ENCODE assay signal across 9 cellular contexts in the genomic region with DNA sequence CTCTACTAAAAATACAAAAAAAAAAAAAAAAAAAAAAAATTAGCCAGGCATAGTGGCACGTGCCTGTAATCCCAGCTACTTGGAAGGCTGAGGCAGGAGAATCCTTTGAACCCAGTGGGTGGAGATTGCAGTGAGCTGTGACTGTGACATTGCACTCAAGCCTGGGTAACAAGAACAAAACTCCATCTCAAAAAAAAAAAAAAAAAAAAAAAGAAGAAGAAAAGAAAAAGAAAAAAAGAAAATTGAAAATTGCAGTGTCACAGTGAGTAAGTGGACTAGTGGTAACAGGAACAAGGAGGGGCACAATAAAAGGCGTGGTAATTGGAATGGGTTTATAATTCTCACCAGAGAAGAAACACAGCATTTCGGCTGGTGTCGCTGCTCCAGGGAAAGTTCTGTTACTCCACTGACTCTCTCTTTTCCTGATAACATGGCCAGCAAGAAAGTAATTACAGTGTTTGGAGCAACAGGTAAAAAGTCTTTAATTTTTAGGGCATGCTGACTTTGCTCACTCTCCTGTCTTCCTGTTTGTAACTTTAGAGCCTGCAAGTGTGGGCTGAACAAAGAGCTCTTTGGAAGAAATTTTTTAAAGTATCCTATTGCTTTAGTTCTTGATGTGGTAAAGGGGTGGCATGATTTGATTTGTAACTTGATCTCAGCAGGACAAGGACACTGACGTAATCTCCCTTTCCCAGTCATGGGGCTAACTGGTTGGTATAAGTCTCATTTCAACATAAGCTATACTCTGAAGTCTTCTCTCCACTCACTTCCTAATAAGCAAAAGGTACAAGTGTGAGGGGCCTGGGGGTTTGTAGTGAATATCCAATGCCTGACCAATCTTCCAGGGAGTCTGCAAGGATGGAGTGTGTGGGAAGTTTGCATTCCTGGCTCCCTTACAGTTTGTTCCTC. TPM values are rescaled to one million over a fixed set of nuclear protein-coding genes. Genes with fewer than 3 reads are reported as not detected.
DNase-seq lines count a peak whose midpoint lies in the region; ATAC-seq and TF ChIP-seq lines count a peak whose summit lies in the region.
"Had no signal": no experiment of that assay in that cellular context is flagged by ENCODE, and none has a peak within 500 bp of the region (broad histone marks: within the 10 kb centered on the region; RNA-seq: fewer than 3 reads in every experiment).

No MANE protein-coding gene starts in this region.

- H3K4me3 ChIP-seq in AG04450 (ENCODE audit: low read depth, low read length): peak overlapping the region; percentile 17; the same call in 1 of the 2 replicates

- H3K4me1 Mint-ChIP-seq in activated T-helper 17 cell treated with anti-CD3 and anti-CD28 coated beads, Interleukin-2, amount 50 U/mL, for 72 hours: no peaks in the 10 kb centered on the region
- peaks cover 3% of the 10 kb centered on the region for H3K4me1 Mint-ChIP-seq in activated CD8-positive, alpha-beta memory T cell treated with anti-CD3 and anti-CD28 coated beads, Interleukin-2, amount 10 ng/mL, durations not matched to agents 7 days and 5 days
- H3K4me1 Mint-ChIP-seq: activated B cell treated with CpG ODN at 0.5 μM for 24 hours had no signal

- ATAC-seq in activated T-helper 17 cell treated with anti-CD3 and anti-CD28 coated beads, Interleukin-2, amount 50 U/mL, for 72 hours (replicated peaks): peak; percentile 54
- no peak for ATAC-seq in activated CD8-positive, alpha-beta memory T cell treated with anti-CD3 and anti-CD28 coated beads, Interleukin-2, amount 10 ng/mL, durations not matched to agents 7 days and 5 days
- ATAC-seq in HG03521 (IDR thresholded peaks at IDR 0.05; ENCODE audit: unreplicated experiment) (no peak), HG03460 (IDR thresholded peaks at IDR 0.05; ENCODE audit: unreplicated experiment) (no peak)

- CTCF ChIA-PET in AG04450 (lab: Charles Lee): interaction anchor here (0.6 to 10.2 kb wide), 7 partner anchors 14 to 317 kb away, joined by 3 to 243 read pairs (median 5); no protein-coding TSS in a partner anchor
- CTCF ChIA-PET in activated CD8-positive, alpha-beta memory T cell treated with anti-CD3 and anti-CD28 coated beads, Interleukin-2, amount 10 ng/mL, durations not matched to agents 7 days and 5 days (lab: Charles Lee): interaction anchor here (1.2 to 2.1 kb wide), 2 partner anchors 16 to 17 kb away, joined by 3 to 8 read pairs; no protein-coding TSS in a partner anchor

- no peak overlapping the region for H3K27ac Mint-ChIP-seq in activated T-helper 17 cell treated with anti-CD3 and anti-CD28 coated beads, Interleukin-2, amount 50 U/mL, for 72 hours
- H3K27ac Mint-ChIP-seq in activated CD8-positive, alpha-beta memory T cell treated with anti-CD3 and anti-CD28 coated beads, Interleukin-2, amount 10 ng/mL, durations not matched to agents 7 days and 5 days: no peak overlapping the region
- H3K27ac Mint-ChIP-seq: activated B cell treated with CpG ODN at 0.5 μM for 24 hours had no signal

- H3K9me3 ChIP-seq in AG04450 (ENCODE audit: control insufficient read depth, insufficient read depth, low read length): no peaks in the 10 kb centered on the region

- peaks cover 3% of the 10 kb centered on the region for H3K27me3 ChIP-seq in AG04450 (ENCODE audit: control insufficient read depth, insufficient read depth, low read length)

- H3K4me3 Mint-ChIP-seq in activated T-helper 17 cell treated with anti-CD3 and anti-CD28 coated beads, Interleukin-2, amount 50 U/mL, for 72 hours: no peak overlapping the region
- no peak overlapping the region for H3K4me3 Mint-ChIP-seq in activated CD8-positive, alpha-beta memory T cell treated with anti-CD3 and anti-CD28 coated beads, Interleukin-2, amount 10 ng/mL, durations not matched to agents 7 days and 5 days
- H3K4me3 Mint-ChIP-seq: activated B cell treated with CpG ODN at 0.5 μM for 24 hours had no signal

- POLR2A ChIA-PET in AG04450 (lab: Yijun Ruan, JAX): interaction anchor here (0.6 to 1.2 kb wide), 4 partner anchors 16 to 288 kb away, joined by 3 to 8 read pairs (median 6); no protein-coding TSS in a partner anchor

- peaks cover 8% of the 10 kb centered on the region for H3K27me3 Mint-ChIP-seq in activated T-helper 17 cell treated with anti-CD3 and anti-CD28 coated beads, Interleukin-2, amount 50 U/mL, for 72 hours
- peaks cover 25% of the 10 kb centered on the region for H3K27me3 Mint-ChIP-seq in activated CD8-positive, alpha-beta memory T cell treated with anti-CD3 and anti-CD28 coated beads, Interleukin-2, amount 10 ng/mL, durations not matched to agents 7 days and 5 days

- no peak for TF ChIP-seq CTCF in AG04450 (IDR thresholded peaks at IDR 0.05; ENCODE audit: low read depth, low read length)

- H3K36me3 Mint-ChIP-seq in activated T-helper 17 cell treated with anti-CD3 and anti-CD28 coated beads, Interleukin-2, amount 50 U/mL, for 72 hours (ENCODE audit: low read depth): no peaks in the 10 kb centered on the region
- H3K36me3 Mint-ChIP-seq in activated CD8-positive, alpha-beta memory T cell treated with anti-CD3 and anti-CD28 coated beads, Interleukin-2, amount 10 ng/mL, durations not matched to agents 7 days and 5 days: no peaks in the 10 kb centered on the region

- peaks cover 4% of the 10 kb centered on the region for H3K9me3 Mint-ChIP-seq in activated T-helper 17 cell treated with anti-CD3 and anti-CD28 coated beads, Interleukin-2, amount 50 U/mL, for 72 hours
- no peaks in the 10 kb centered on the region for H3K9me3 Mint-ChIP-seq in activated CD8-positive, alpha-beta memory T cell treated with anti-CD3 and anti-CD28 coated beads, Interleukin-2, amount 10 ng/mL, durations not matched to agents 7 days and 5 days (ENCODE audit: low read depth)
- H3K9me3 Mint-ChIP-seq: activated B cell treated with CpG ODN at 0.5 μM for 24 hours had no signal

- H3K27ac ChIP-seq in AG04450 (ENCODE audit: low read depth, low read length): peak overlapping the region; percentile 68

- DNase-seq in AG04450 (ENCODE audit: low read depth, low spot score): no peak
- DNase-seq in HPDE6-E6E7 (ENCODE audit: extremely low spot score): peak; percentile 46
- DNase-seq in left kidney (ENCODE audit: low read depth, low spot score): peak; percentile 88
- DNase-seq in T1000 (lab: John Stamatoyannopoulos, UW): no peak
- DNase-seq in activated CD8-positive, alpha-beta memory T cell treated with anti-CD3 and anti-CD28 coated beads, Interleukin-2, amount 10 ng/mL, durations not matched to agents 7 days and 5 days: no peak
- DNase-seq: activated B cell treated with CpG ODN at 0.5 μM for 24 hours had no signal

RNA-seq across cellular contexts. Expression of a gene that starts 22.0 kb away (rescaled TPM):
- 170 and 216 TPM in 2 replicates for polyA plus RNA-seq in AG04450 (2011; rRNA removed)
- polyA minus RNA-seq in AG04450 (2011; rRNA and poly(A)+ RNA removed): 237 and 264 TPM in 2 replicates
- total RNA-seq in activated T-helper 17 cell treated with anti-CD3 and anti-CD28 coated beads, Interleukin-2, amount 50 U/mL, for 72 hours: 100 to 1,000 TPM; 158 to 232 TPM
- 100 to 1,000 TPM; 246 to 256 TPM for total RNA-seq in activated CD8-positive, alpha-beta memory T cell treated with anti-CD3 and anti-CD28 coated beads, Interleukin-2, amount 10 ng/mL, durations not matched to agents 7 days and 5 days

Comparison
In these comparisons a context has a peak if more than half of its experiments do, and no peak if none do; other contexts are left out.
1. DNase-seq: peak in HPDE6-E6E7 (single experiment) and left kidney (single experiment); none in AG04450 (single experiment), T1000 (single experiment) and activated CD8-positive, alpha-beta memory T cell treated with anti-CD3 and anti-CD28 coated beads, Interleukin-2, amount 10 ng/mL, durations not matched to agents 7 days and 5 days (single experiment).